ENCODE assay signal across 17 cellular contexts in genomic region chr14:51518681-51519080, GRCh38.
A peak's percentile ranks its signal among the peaks of the same experiment; 100 is the strongest.
DNase-seq lines count a peak whose midpoint lies in the region; ATAC-seq lines count a peak whose summit lies in the region.
"Had no signal": no experiment of that assay in that cellular context is flagged by ENCODE, and none has a peak within 500 bp of the region (broad histone marks: within the 10 kb centered on the region; RNA-seq: fewer than 3 reads in every experiment).

No MANE protein-coding gene starts in this region.

- no peaks in the 10 kb centered on the region for H3K9me3 Mint-ChIP-seq in activated CD8-positive, alpha-beta memory T cell treated with anti-CD3 and anti-CD28 coated beads, Interleukin-2, amount 10 ng/mL, durations not matched to agents 7 days and 5 days (ENCODE audit: low read depth)
- H3K9me3 Mint-ChIP-seq: HFFc6 had no signal

- H3K36me3 ChIP-seq in MG63, result no peaks in the 10 kb centered on the region
- H3K36me3 ChIP-seq: HAP-1 had no signal

- no peaks in the 10 kb centered on the region for H3K36me3 Mint-ChIP-seq in activated CD8-positive, alpha-beta memory T cell treated with anti-CD3 and anti-CD28 coated beads, Interleukin-2, amount 10 ng/mL, durations not matched to agents 7 days and 5 days
- H3K36me3 Mint-ChIP-seq: CD4-positive, alpha-beta memory T cell had no signal

- CTCF ChIA-PET in activated CD8-positive, alpha-beta memory T cell treated with anti-CD3 and anti-CD28 coated beads, Interleukin-2, amount 10 ng/mL, durations not matched to agents 7 days and 5 days (lab: Charles Lee), result no interaction called here

- no peaks in the 10 kb centered on the region for H3K4me1 Mint-ChIP-seq in activated CD8-positive, alpha-beta memory T cell treated with anti-CD3 and anti-CD28 coated beads, Interleukin-2, amount 10 ng/mL, durations not matched to agents 7 days and 5 days
- H3K4me1 Mint-ChIP-seq: CD4-positive, alpha-beta memory T cell had no signal

- peaks cover 15% of the 10 kb centered on the region for H3K27me3 Mint-ChIP-seq in activated CD8-positive, alpha-beta memory T cell treated with anti-CD3 and anti-CD28 coated beads, Interleukin-2, amount 10 ng/mL, durations not matched to agents 7 days and 5 days

- no peak overlapping the region for H3K4me3 ChIP-seq in MG63
- H3K4me3 ChIP-seq: GM12878, HAP-1 had no signal

- no peak overlapping the region for H3K4me3 Mint-ChIP-seq in activated CD8-positive, alpha-beta memory T cell treated with anti-CD3 and anti-CD28 coated beads, Interleukin-2, amount 10 ng/mL, durations not matched to agents 7 days and 5 days
- H3K4me3 Mint-ChIP-seq: CD4-positive, alpha-beta memory T cell; HFFc6 had no signal

- peak; percentile 59 for DNase-seq in DMS79 treated with DMSO at 0.1 percent for 48 hours (lab: John Stamatoyannopoulos, UW)
- DNase-seq in NCI-H69 (lab: John Stamatoyannopoulos, UW), result peak; percentile 70
- peak; percentile 54 for DNase-seq in myocyte (ENCODE audit: low read depth)
- no peak for DNase-seq in MG63
- DNase-seq in activated CD8-positive, alpha-beta memory T cell treated with anti-CD3 and anti-CD28 coated beads, Interleukin-2, amount 10 ng/mL, durations not matched to agents 7 days and 5 days, result no peak
- no peak for DNase-seq in hypothalamus (lab: John Stamatoyannopoulos, UW)
- DNase-seq: C1 segment of cervical spinal cord; Calu3; CD4-positive, alpha-beta memory T cell; COR-L47; DMS53; EL; GDM1; GOT3; HFFc6 had no signal

- no peak for ATAC-seq in activated CD8-positive, alpha-beta memory T cell treated with anti-CD3 and anti-CD28 coated beads, Interleukin-2, amount 10 ng/mL, durations not matched to agents 7 days and 5 days
- ATAC-seq: GM12878 had no signal

- no peaks in the 10 kb centered on the region for H3K9me3 ChIP-seq in MG63
- H3K9me3 ChIP-seq: HAP-1 had no signal

- H3K27me3 ChIP-seq in MG63, result no peaks in the 10 kb centered on the region

- H3K27ac Mint-ChIP-seq in activated CD8-positive, alpha-beta memory T cell treated with anti-CD3 and anti-CD28 coated beads, Interleukin-2, amount 10 ng/mL, durations not matched to agents 7 days and 5 days, result no peak overlapping the region
- H3K27ac Mint-ChIP-seq: CD4-positive, alpha-beta memory T cell; HFFc6 had no signal

Comparison
In these comparisons a context has a peak if more than half of its experiments do, and no peak if none do; other contexts are left out.
1. DNase-seq: peak in DMS79 treated with DMSO at 0.1 percent for 48 hours (single experiment), NCI-H69 (single experiment) and myocyte (single experiment); none in MG63 (single experiment), activated CD8-positive, alpha-beta memory T cell treated with anti-CD3 and anti-CD28 coated beads, Interleukin-2, amount 10 ng/mL, durations not matched to agents 7 days and 5 days (single experiment) and hypothalamus (0 of 51).